Comparison of ENCODE assay signal across 19 cellular contexts in genomic region chr11:36412781-36413383, GRCh38.
DNase-seq lines count a peak whose midpoint lies in the region; ATAC-seq, FAIRE-seq and TF ChIP-seq lines count a peak whose summit lies in the region.
"Had no signal": no experiment of that assay in that cellular context is flagged by ENCODE, and none has a peak within 500 bp of the region (broad histone marks: within the 10 kb centered on the region; RNA-seq: fewer than 3 reads in every experiment).

No MANE protein-coding gene starts in this region.

- H3K4me3 Mint-ChIP-seq in activated CD4-positive, alpha-beta memory T cell treated with anti-CD3 and anti-CD28 coated beads for 36 hours: no peak overlapping the region
- no peak overlapping the region for H3K4me3 Mint-ChIP-seq in activated CD4-positive, alpha-beta memory T cell treated with anti-CD3 and anti-CD28 coated beads, Interleukin-2, amount 10 ng/mL, durations not matched to agents 7 days and 5 days
- H3K4me3 Mint-ChIP-seq: activated naive CD4-positive, alpha-beta T cell treated with anti-CD3 and anti-CD28 coated beads, Interleukin-2, amount 10 ng/mL, durations not matched to agents 7 days and 5 days had no signal

- in situ Hi-C loops in K562 (cut with MboI): no loop called here

- H3K27ac Mint-ChIP-seq in activated CD4-positive, alpha-beta memory T cell treated with anti-CD3 and anti-CD28 coated beads for 36 hours: peak overlapping the region; percentile 35
- no peak overlapping the region for H3K27ac Mint-ChIP-seq in activated CD4-positive, alpha-beta memory T cell treated with anti-CD3 and anti-CD28 coated beads, Interleukin-2, amount 10 ng/mL, durations not matched to agents 7 days and 5 days
- H3K27ac Mint-ChIP-seq: activated naive CD4-positive, alpha-beta T cell treated with anti-CD3 and anti-CD28 coated beads, Interleukin-2, amount 10 ng/mL, durations not matched to agents 7 days and 5 days had no signal

- H3K4me1 ChIP-seq in K562 (replicated peaks in 1 of 2; ENCODE audit: control insufficient read depth in 2 of 2, insufficient read depth in 2 of 2, low read length in 2 of 2) (peaks cover 10 to 40% of the 10 kb centered on the region in 2 experiments; a peak in 4 of 5 replicates), lung (ENCODE audit: control insufficient read depth in 2 of 2, insufficient read depth in 2 of 2, low read length in 2 of 2) (peaks cover 0 to 7% of the 10 kb centered on the region in 2 donors), left ventricle myocardium inferior (peaks cover 35% of the 10 kb centered on the region)
- H3K4me1 ChIP-seq: A549, Caco-2 had no signal

- H3K9me1 ChIP-seq in K562 (ENCODE audit: control insufficient read depth, insufficient read depth, low read length): no peaks in the 10 kb centered on the region

- H3K4me3 ChIP-seq in K562 (no peak overlapping the region), lung (peak overlapping the region; percentile 28), left ventricle myocardium inferior (no peak overlapping the region)
- H3K4me3 ChIP-seq: A549, cardiac muscle cell, sigmoid colon, upper lobe of left lung had no signal

- DNase-seq in activated CD4-positive, alpha-beta memory T cell treated with anti-CD3 and anti-CD28 coated beads for 36 hours: no peak
- DNase-seq in activated CD4-positive, alpha-beta memory T cell treated with anti-CD3 and anti-CD28 coated beads, Interleukin-2, amount 10 ng/mL, durations not matched to agents 7 days and 5 days: no peak
- DNase-seq in K562 (ENCODE audit: extremely low read depth in 1 of 4, low spot score in 3 of 4) (no peak), lung (ENCODE audit: low spot score) (no peak), substantia nigra (lab: John Stamatoyannopoulos, UW) (no peak), left ventricle myocardium inferior (no peak), activated T-cell treated with anti-CD3 and anti-CD28 coated beads for 4 hours (no peak)
- DNase-seq in stimulated activated CD8-positive, alpha-beta memory T cell treated with anti-CD3 and anti-CD28 coated beads, Interleukin-4, amount 100 ng/mL, for 48 hours: no peak
- DNase-seq: activated naive CD4-positive, alpha-beta T cell treated with anti-CD3 and anti-CD28 coated beads, Interleukin-2, amount 10 ng/mL, durations not matched to agents 7 days and 5 days; Caco-2; H7; sigmoid colon; stimulated activated naive CD4-positive, alpha-beta T cell treated with Interleukin-2 at 50 U/mL for 16 hours; upper lobe of left lung had no signal

- no peaks in the 10 kb centered on the region for H3K79me2 ChIP-seq in K562 (ENCODE audit: control insufficient read depth, insufficient read depth, low read length)

- no peak overlapping the region for H3K9ac ChIP-seq in K562 (ENCODE audit: insufficient read depth in 1 of 2, low read depth in 2 of 2, low read length in 2 of 2)

- no peak overlapping the region for H2AFZ ChIP-seq in K562 (ENCODE audit: low read depth, low read length)

- H3K4me1 Mint-ChIP-seq in activated CD4-positive, alpha-beta memory T cell treated with anti-CD3 and anti-CD28 coated beads for 36 hours (ENCODE audit: low read depth): peaks cover 67% of the 10 kb centered on the region
- peaks cover 70% of the 10 kb centered on the region for H3K4me1 Mint-ChIP-seq in activated CD4-positive, alpha-beta memory T cell treated with anti-CD3 and anti-CD28 coated beads, Interleukin-2, amount 10 ng/mL, durations not matched to agents 7 days and 5 days

- H3K9me3 Mint-ChIP-seq in activated CD4-positive, alpha-beta memory T cell treated with anti-CD3 and anti-CD28 coated beads for 36 hours: no peaks in the 10 kb centered on the region
- H3K9me3 Mint-ChIP-seq in activated CD4-positive, alpha-beta memory T cell treated with anti-CD3 and anti-CD28 coated beads, Interleukin-2, amount 10 ng/mL, durations not matched to agents 7 days and 5 days: no peaks in the 10 kb centered on the region
- H3K9me3 Mint-ChIP-seq: activated naive CD4-positive, alpha-beta T cell treated with anti-CD3 and anti-CD28 coated beads, Interleukin-2, amount 10 ng/mL, durations not matched to agents 7 days and 5 days had no signal

- H3K27me3 ChIP-seq in K562 (ENCODE audit: control insufficient read depth in 2 of 2, insufficient read depth in 2 of 2, low read length in 2 of 2): no peaks in the 10 kb centered on the region
- no peaks in the 10 kb centered on the region for H3K27me3 ChIP-seq in lung (ENCODE audit: control insufficient read depth, insufficient read depth)
- no peaks in the 10 kb centered on the region for H3K27me3 ChIP-seq in left ventricle myocardium inferior (ENCODE audit: low read depth)
- H3K27me3 ChIP-seq: cardiac muscle cell, sigmoid colon, upper lobe of left lung had no signal

- FAIRE-seq in K562 (lab: Jason Lieb, UNC): no peak
- FAIRE-seq: A549, G401.6, keratinocyte, RCC 7860 had no signal

- 88% methylated on average over 2 of the region's 2 CpGs for WGBS in K562 (ENCODE audit: insufficient coverage, low coverage, missing lambda C conversion rate)
- 47 to 82% methylated on average over 2 of the region's 2 CpGs for WGBS in lung, 2 donors

- POLR2A ChIA-PET in activated CD4-positive, alpha-beta memory T cell treated with anti-CD3 and anti-CD28 coated beads for 36 hours (lab: Charles Lee): no interaction called here
- POLR2A ChIA-PET in activated CD4-positive, alpha-beta memory T cell treated with anti-CD3 and anti-CD28 coated beads, Interleukin-2, amount 10 ng/mL, durations not matched to agents 7 days and 5 days (lab: Charles Lee): interaction anchor here (0.9 to 1.3 kb wide), 4 partner anchors 13 to 37 kb away, joined by 3 to 4 read pairs (median 3); no protein-coding TSS in a partner anchor
- POLR2A ChIA-PET in K562 (lab: Yijun Ruan, JAX): interaction anchor here (1.2 to 1.6 kb wide), 2 partner anchors 8 to 10 kb away, joined by 3 to 5 read pairs; no protein-coding TSS in a partner anchor

- H3K36me3 ChIP-seq in K562 (ENCODE audit: control insufficient read depth, insufficient read depth, low read length) (no peaks in the 10 kb centered on the region), lung (ENCODE audit: control insufficient read depth in 2 of 2, insufficient read depth in 2 of 2, low read length in 2 of 2) (no peaks in the 10 kb centered on the region), left ventricle myocardium inferior (no peaks in the 10 kb centered on the region)
- H3K36me3 ChIP-seq: cardiac muscle cell, sigmoid colon had no signal

- no peaks in the 10 kb centered on the region for H3K27me3 Mint-ChIP-seq in activated CD4-positive, alpha-beta memory T cell treated with anti-CD3 and anti-CD28 coated beads for 36 hours
- no peaks in the 10 kb centered on the region for H3K27me3 Mint-ChIP-seq in activated CD4-positive, alpha-beta memory T cell treated with anti-CD3 and anti-CD28 coated beads, Interleukin-2, amount 10 ng/mL, durations not matched to agents 7 days and 5 days

- H4K20me1 ChIP-seq in K562 (replicated peaks; ENCODE audit: control insufficient read depth, insufficient read depth, low read length): no peaks in the 10 kb centered on the region

- no peak overlapping the region for H3K4me2 ChIP-seq in K562 (ENCODE audit: insufficient read depth, low read length)
- H3K4me2 ChIP-seq: A549 had no signal

- TF ChIP-seq CTCF in K562 (IDR thresholded peaks at IDR 0.05 in 2 of 3, conservative IDR thresholded peaks at IDR 0.05 in 1 of 3; ENCODE audit: insufficient read depth in 2 of 3, low read depth in 1 of 3, low read length in 3 of 3): no peak
- TF ChIP-seq CTCF in lung (IDR thresholded peaks at IDR 0.05; ENCODE audit: control extremely low read depth, extremely low read depth): no peak
- TF ChIP-seq CTCF in left ventricle myocardium inferior (IDR thresholded peaks at IDR 0.05; ENCODE audit: borderline replicate concordance): no peak

- TF ChIP-seq RAD21 in K562 (CRISPR knock-in tag; conservative IDR thresholded peaks at IDR 0.05 in 1 of 2, IDR thresholded peaks at IDR 0.05 in 1 of 2): no peak

- H3K9me3 ChIP-seq in K562 (replicated peaks; ENCODE audit: control insufficient read depth, insufficient read depth, low read depth, low read length) (no peaks in the 10 kb centered on the region), lung (ENCODE audit: control insufficient read depth in 2 of 2, insufficient read depth in 1 of 2, low read length in 1 of 2) (no peaks in the 10 kb centered on the region), left ventricle myocardium inferior (replicated peaks) (peaks cover 3% of the 10 kb centered on the region)
- H3K9me3 ChIP-seq: A549, Caco-2, sigmoid colon, upper lobe of left lung had no signal

- TF ChIP-seq EP300 in K562 (IDR thresholded peaks at IDR 0.05; ENCODE audit: low read length): no peak

- BruUV-seq in K562 (replicated peaks; lab: Mats Ljungman, UMichigan): no TSS peak

- H3K36me3 Mint-ChIP-seq in activated CD4-positive, alpha-beta memory T cell treated with anti-CD3 and anti-CD28 coated beads for 36 hours: peaks cover 25% of the 10 kb centered on the region
- H3K36me3 Mint-ChIP-seq in activated CD4-positive, alpha-beta memory T cell treated with anti-CD3 and anti-CD28 coated beads, Interleukin-2, amount 10 ng/mL, durations not matched to agents 7 days and 5 days (ENCODE audit: low read depth): peaks cover 59% of the 10 kb centered on the region

- no peak overlapping the region for H3K27ac ChIP-seq in K562 (ENCODE audit: extremely low read depth, low read depth, low read length)
- no peak overlapping the region for H3K27ac ChIP-seq in lung (ENCODE audit: low read depth in 1 of 2, low read length in 1 of 2)
- H3K27ac ChIP-seq in substantia nigra (ENCODE audit: low read depth, low read length, poor library complexity, severe bottlenecking): peak overlapping the region; percentile 45
- H3K27ac ChIP-seq in left ventricle myocardium inferior (replicated peaks): no peak overlapping the region
- H3K27ac ChIP-seq: cardiac muscle cell, sigmoid colon had no signal

- intact Hi-C loops in activated CD4-positive, alpha-beta memory T cell treated with anti-CD3 and anti-CD28 coated beads for 36 hours (cut with micrococcal nuclease): no loop called here
- intact Hi-C loops in K562 (cut with micrococcal nuclease): no loop called here
- intact Hi-C loops in left ventricle myocardium inferior (cut with micrococcal nuclease): no loop called here

- CTCF ChIA-PET in activated CD4-positive, alpha-beta memory T cell treated with anti-CD3 and anti-CD28 coated beads for 36 hours (lab: Charles Lee): interaction anchor here (0.9 to 3.2 kb wide), 4 partner anchors 37 to 121 kb away, joined by 3 to 10 read pairs (median 6); no protein-coding TSS in a partner anchor
- CTCF ChIA-PET in activated CD4-positive, alpha-beta memory T cell treated with anti-CD3 and anti-CD28 coated beads, Interleukin-2, amount 10 ng/mL, durations not matched to agents 7 days and 5 days (lab: Charles Lee): interaction anchor here (1.7 kb wide), 1 partner anchor 35 kb away, joined by 5 read pairs; no protein-coding TSS in a partner anchor
- CTCF ChIA-PET in K562 (lab: Yijun Ruan, JAX; ENCODE audit: low intra/inter-chr PET ratio): no interaction called here

- ATAC-seq in K562: no peak
- ATAC-seq in lung (ENCODE audit: insufficient read depth, low FRiP score): no peak
- ATAC-seq: A549 had no signal

- TF ChIP-seq POLR2A in K562 (conservative IDR thresholded peaks at IDR 0.05): no peak

TF ChIP-seq in K562, 482 proteins besides CTCF, POLR2A, EP300 and RAD21:
- TF ChIP-seq SPI1 (IDR thresholded peaks at IDR 0.05; ENCODE audit: borderline replicate concordance, low read depth, low read length) (peak; percentile 13; the same call in 1 of the 2 replicates), NR4A1 (CRISPR knock-in tag; IDR thresholded peaks at IDR 0.05) (no peak), NR4A1 (tag; IDR thresholded peaks at IDR 0.05) (no peak)
